In genomic region chr5:153513171-153513570, GRCh38 we compare ENCODE assay signal across 28 cellular contexts. TPM values are rescaled to one million over a fixed set of nuclear protein-coding genes. Genes with fewer than 3 reads are reported as not detected.
DNase-seq lines count a peak whose midpoint lies in the region; ATAC-seq and TF ChIP-seq lines count a peak whose summit lies in the region.
"Had no signal": no experiment of that assay in that cellular context is flagged by ENCODE, and none has a peak within 500 bp of the region (broad histone marks: within the 10 kb centered on the region; RNA-seq: fewer than 3 reads in every experiment).

No MANE protein-coding gene starts in this region.

- TF ChIP-seq CTCF in mammary epithelial cell (conservative IDR thresholded peaks at IDR 0.05 in 1 of 2, IDR thresholded peaks at IDR 0.05 in 1 of 2; ENCODE audit: extremely low read depth in 1 of 2, insufficient read depth in 1 of 2, low read depth in 1 of 2, low read length in 2 of 2) (no peak), breast epithelium (IDR thresholded peaks at IDR 0.05) (no peak), foreskin fibroblast (IDR thresholded peaks at IDR 0.05; ENCODE audit: low read depth, low read length) (no peak), smooth muscle cell (IDR thresholded peaks at IDR 0.05; ENCODE audit: borderline replicate concordance, insufficient read depth, poor library complexity, severe bottlenecking) (no peak), heart right ventricle (IDR thresholded peaks at IDR 0.05) (no peak), progenitor cell of endocrine pancreas (IDR thresholded peaks at IDR 0.05; ENCODE audit: unreplicated experiment) (no peak)

- H3K4me1 ChIP-seq in mammary epithelial cell (ENCODE audit: insufficient read depth, low read length), result no peaks in the 10 kb centered on the region
- no peaks in the 10 kb centered on the region for H3K4me1 ChIP-seq in breast epithelium
- H3K4me1 ChIP-seq in smooth muscle cell (ENCODE audit: low read depth), result peaks cover 18% of the 10 kb centered on the region
- H3K4me1 ChIP-seq in heart right ventricle, result no peaks in the 10 kb centered on the region
- H3K4me1 ChIP-seq: body of pancreas, tibial artery had no signal

- H3K27me3 Mint-ChIP-seq in progenitor cell of endocrine pancreas, result peaks cover 6% of the 10 kb centered on the region
- H3K27me3 Mint-ChIP-seq: activated CD4-positive, alpha-beta memory T cell treated with anti-CD3 and anti-CD28 coated beads, Interleukin-2, amount 10 ng/mL, durations not matched to agents 7 days and 5 days; activated naive CD4-positive, alpha-beta T cell treated with anti-CD3 and anti-CD28 coated beads, Interleukin-2, amount 50 U/mL, for 24 hours; activated T-cell treated with anti-CD3 and anti-CD28 coated beads, Interleukin-2, amount 50 U/mL, for 24 hours had no signal

- H3K36me3 ChIP-seq in mammary epithelial cell (ENCODE audit: insufficient read depth, low read length) (no peaks in the 10 kb centered on the region), breast epithelium (no peaks in the 10 kb centered on the region), smooth muscle cell (ENCODE audit: low read depth) (no peaks in the 10 kb centered on the region), heart right ventricle (no peaks in the 10 kb centered on the region)
- H3K36me3 ChIP-seq: tibial artery had no signal

- WGBS in mammary epithelial cell (ENCODE audit: low coverage, missing lambda C conversion rate), result 2% methylated on average over 4 of the region's 4 CpGs
- WGBS in smooth muscle cell (ENCODE audit: low lambda C conversion rate), result 63% methylated on average over 4 of the region's 4 CpGs
- WGBS in heart right ventricle, 2 donors, result 25 to 44% methylated on average over 4 of the region's 4 CpGs

- no peaks in the 10 kb centered on the region for H3K36me3 Mint-ChIP-seq in progenitor cell of endocrine pancreas (ENCODE audit: insufficient read depth)
- H3K36me3 Mint-ChIP-seq: activated naive CD4-positive, alpha-beta T cell treated with anti-CD3 and anti-CD28 coated beads, Interleukin-2, amount 50 U/mL, for 24 hours; CD4-positive, alpha-beta memory T cell; natural killer cell; stimulated activated effector memory CD8-positive, alpha-beta T cell treated with anti-CD3 and anti-CD28 coated beads, Interleukin-12 subunit alpha, Interleukin-12 subunit beta, amount 100 ng/mL, for 72 hours had no signal

- CTCF ChIA-PET in mammary epithelial cell (lab: Charles Lee; ENCODE audit: low non-redundant PET), result no interaction called here

- H3K79me2 ChIP-seq in mammary epithelial cell (ENCODE audit: insufficient read depth, low read length) (no peaks in the 10 kb centered on the region), smooth muscle cell (ENCODE audit: low read depth) (no peaks in the 10 kb centered on the region)

- peaks cover 3% of the 10 kb centered on the region for H3K9me3 ChIP-seq in mammary epithelial cell (replicated peaks; ENCODE audit: insufficient read depth, low read length)
- peaks cover 4 to 6% of the 10 kb centered on the region in 2 donors for H3K9me3 ChIP-seq in breast epithelium
- H3K9me3 ChIP-seq in smooth muscle cell (replicated peaks; ENCODE audit: low read depth), result no peaks in the 10 kb centered on the region
- peaks cover 0 to 14% (median 3%) of the 10 kb centered on the region in 11 donors for H3K9me3 ChIP-seq in heart right ventricle
- H3K9me3 ChIP-seq: body of pancreas had no signal

- BruUV-seq in mammary epithelial cell (replicated peaks; lab: Mats Ljungman, UMichigan), result no TSS peak

- H3K27ac ChIP-seq in mammary epithelial cell (ENCODE audit: insufficient read depth, low read depth, low read length) (no peak overlapping the region), breast epithelium (peak overlapping the region in 1 of 2 donors; percentile 1), smooth muscle cell (ENCODE audit: low read depth) (no peak overlapping the region), heart right ventricle (no peak overlapping the region)
- H3K27ac ChIP-seq: body of pancreas, tibial artery had no signal

- H3F3A ChIP-seq in smooth muscle cell (ENCODE audit: low read depth), result no peaks in the 10 kb centered on the region

- no peak for TF ChIP-seq POLR2A in breast epithelium (IDR thresholded peaks at IDR 0.05)

- H3K27me3 ChIP-seq in mammary epithelial cell (ENCODE audit: insufficient read depth, low read length), result no peaks in the 10 kb centered on the region
- H3K27me3 ChIP-seq in breast epithelium, result no peaks in the 10 kb centered on the region
- H3K27me3 ChIP-seq in smooth muscle cell (ENCODE audit: low read depth), result no peaks in the 10 kb centered on the region
- H3K27me3 ChIP-seq in heart right ventricle, result no peaks in the 10 kb centered on the region
- H3K27me3 ChIP-seq: body of pancreas, tibial artery had no signal

- no peaks in the 10 kb centered on the region for H3K4me1 Mint-ChIP-seq in progenitor cell of endocrine pancreas (ENCODE audit: low read depth)
- H3K4me1 Mint-ChIP-seq: activated CD4-positive, alpha-beta memory T cell treated with anti-CD3 and anti-CD28 coated beads, Interleukin-2, amount 10 ng/mL, durations not matched to agents 7 days and 5 days; activated naive CD4-positive, alpha-beta T cell treated with anti-CD3 and anti-CD28 coated beads, Interleukin-2, amount 50 U/mL, for 24 hours; CD4-positive, alpha-beta memory T cell; natural killer cell; stimulated activated effector memory CD8-positive, alpha-beta T cell treated with anti-CD3 and anti-CD28 coated beads, Interleukin-12 subunit alpha, Interleukin-12 subunit beta, amount 100 ng/mL, for 72 hours had no signal

- no peak overlapping the region for H3K9ac ChIP-seq in mammary epithelial cell (ENCODE audit: insufficient read depth, low read length)
- no peak overlapping the region for H3K9ac ChIP-seq in smooth muscle cell (ENCODE audit: low read depth)

- H4K20me1 ChIP-seq in mammary epithelial cell (ENCODE audit: insufficient read depth, low read length) (no peaks in the 10 kb centered on the region), smooth muscle cell (ENCODE audit: low read depth) (no peaks in the 10 kb centered on the region)

- peaks cover 3% of the 10 kb centered on the region for H3K9me3 Mint-ChIP-seq in progenitor cell of endocrine pancreas (ENCODE audit: low read depth)
- H3K9me3 Mint-ChIP-seq: activated naive CD4-positive, alpha-beta T cell treated with anti-CD3 and anti-CD28 coated beads, Interleukin-2, amount 50 U/mL, for 24 hours; natural killer cell; T-helper 2 cell treated with Interferon-gamma antibody and Interleukin-4, amounts not matched to agents 5 μg/mL and 100 μg/mL, for 36 hours had no signal

- dilution Hi-C loops in mammary epithelial cell (cut with HindIII; ENCODE audit: low sequenced_read_pairs), result no loop called here

- H2AFZ ChIP-seq in mammary epithelial cell (ENCODE audit: low read depth, low read length) (no peak overlapping the region), smooth muscle cell (ENCODE audit: low read depth) (no peak overlapping the region)

- intact Hi-C loops in mammary epithelial cell (cut with micrococcal nuclease) (no loop called here), breast epithelium (cut with DNase I; ENCODE audit: low total_unique reads) (loop anchor here (5.0 kb wide), 1 partner anchor 1991 kb away; no protein-coding TSS in a partner anchor), heart right ventricle (cut with DNase I) (no loop called here)

- H3K4me3 ChIP-seq in mammary epithelial cell (replicated peaks in 1 of 3; ENCODE audit: insufficient read depth in 1 of 3, low read depth in 2 of 3, low read length in 3 of 3), result no peak overlapping the region
- H3K4me3 ChIP-seq in breast epithelium, result peak overlapping the region in 1 of 3 donors; percentile 23
- no peak overlapping the region for H3K4me3 ChIP-seq in foreskin fibroblast (ENCODE audit: low read depth in 1 of 2, low read length in 2 of 2)
- no peak overlapping the region for H3K4me3 ChIP-seq in smooth muscle cell
- H3K4me3 ChIP-seq in heart right ventricle, result no peak overlapping the region
- H3K4me3 ChIP-seq: body of pancreas, K562, tibial artery had no signal

- in situ Hi-C loops in mammary epithelial cell (cut with MboI; ENCODE audit: low sequenced_read_pairs in 2 of 2), result loop anchor here in 1 of 2 donors (25.0 kb wide), 1 partner anchor 449 kb away; no protein-coding TSS in a partner anchor

- H3K27ac Mint-ChIP-seq in progenitor cell of endocrine pancreas, result no peak overlapping the region
- H3K27ac Mint-ChIP-seq: activated CD4-positive, alpha-beta memory T cell treated with anti-CD3 and anti-CD28 coated beads, Interleukin-2, amount 10 ng/mL, durations not matched to agents 7 days and 5 days; activated naive CD4-positive, alpha-beta T cell treated with anti-CD3 and anti-CD28 coated beads, Interleukin-2, amount 50 U/mL, for 24 hours; activated T-cell treated with anti-CD3 and anti-CD28 coated beads, Interleukin-2, amount 50 U/mL, for 24 hours; CD4-positive, alpha-beta memory T cell; natural killer cell; stimulated activated effector memory CD8-positive, alpha-beta T cell treated with anti-CD3 and anti-CD28 coated beads, Interleukin-12 subunit alpha, Interleukin-12 subunit beta, amount 100 ng/mL, for 72 hours; T-helper 2 cell treated with Interferon-gamma antibody and Interleukin-4, amounts not matched to agents 5 μg/mL and 100 μg/mL, for 36 hours; WTC11 had no signal

- H3K4me3 Mint-ChIP-seq in progenitor cell of endocrine pancreas (ENCODE audit: low read depth), result no peak overlapping the region
- H3K4me3 Mint-ChIP-seq: activated CD4-positive, alpha-beta memory T cell treated with anti-CD3 and anti-CD28 coated beads, Interleukin-2, amount 10 ng/mL, durations not matched to agents 7 days and 5 days; activated naive CD4-positive, alpha-beta T cell treated with anti-CD3 and anti-CD28 coated beads, Interleukin-2, amount 50 U/mL, for 24 hours; activated T-cell treated with anti-CD3 and anti-CD28 coated beads, Interleukin-2, amount 50 U/mL, for 24 hours; CD4-positive, alpha-beta memory T cell; natural killer cell; stimulated activated effector memory CD8-positive, alpha-beta T cell treated with anti-CD3 and anti-CD28 coated beads, Interleukin-12 subunit alpha, Interleukin-12 subunit beta, amount 100 ng/mL, for 72 hours; T-helper 2 cell treated with Interferon-gamma antibody and Interleukin-4, amounts not matched to agents 5 μg/mL and 100 μg/mL, for 36 hours; WTC11 had no signal

- ATAC-seq in heart right ventricle, result no peak
- ATAC-seq: body of pancreas; K562; natural killer cell; stimulated activated effector memory CD8-positive, alpha-beta T cell treated with anti-CD3 and anti-CD28 coated beads, Interleukin-12 subunit alpha, Interleukin-12 subunit beta, amount 100 ng/mL, for 72 hours; WTC11 had no signal

- no peak for DNase-seq in mammary epithelial cell
- DNase-seq in breast epithelium (ENCODE audit: low spot score in 2 of 2), result no peak
- peak; percentile 75 for DNase-seq in amniotic epithelial cell (ENCODE audit: low read depth)
- peak; percentile 62 to 81 for DNase-seq in foreskin fibroblast
- peak; percentile 68 for DNase-seq in superior temporal gyrus (ENCODE audit: extremely low spot score)
- DNase-seq in smooth muscle cell (lab: John Stamatoyannopoulos, UW; ENCODE audit: unreplicated experiment), result no peak
- DNase-seq in heart right ventricle, result no peak
- no peak for DNase-seq in progenitor cell of endocrine pancreas (ENCODE audit: low spot score, unreplicated experiment)
- DNase-seq: 8988T; activated CD4-positive, alpha-beta memory T cell treated with anti-CD3 and anti-CD28 coated beads, Interleukin-2, amount 10 ng/mL, durations not matched to agents 7 days and 5 days; activated T-cell treated with anti-CD3 and anti-CD28 coated beads, Interleukin-2, amount 50 U/mL, for 24 hours; CD4-positive, alpha-beta memory T cell; islet precursor cell; MV-4-11; natural killer cell; NCI-H2107; NCI-H82; tibial artery had no signal

- H3K4me2 ChIP-seq in mammary epithelial cell (ENCODE audit: insufficient read depth, low read depth, low read length) (peak overlapping the region; percentile 13), smooth muscle cell (no peak overlapping the region)

RNA-seq across cellular contexts. Expression of gene GRIA1, which starts 22.7 kb away (rescaled TPM):
- total RNA-seq in mammary epithelial cell (under 1 TPM in 1 of 2 donors, not detected in 1; under 0.01 TPM), breast epithelium (under 1 TPM in 2 of 3 donors, not detected in 1; 0.33 to 0.88 TPM), smooth muscle cell (0.94 and 3.2 TPM in 2 replicates), heart right ventricle (under 1 TPM in 7 of 10 donors, not detected in 3; 0.17 to 0.49 (median 0.26) TPM), progenitor cell of endocrine pancreas (0.13 TPM in 1 of 2 replicates, not detected in the other)
- polyA plus RNA-seq in mammary epithelial cell (not detected), smooth muscle cell (0.07 and 0.17 TPM in 2 replicates), heart right ventricle (under 1 TPM; 0.04 to 0.07 TPM)
- polyA minus RNA-seq in mammary epithelial cell, result not detected
- total RNA-seq: activated CD4-positive, alpha-beta memory T cell treated with anti-CD3 and anti-CD28 coated beads, Interleukin-2, amount 10 ng/mL, durations not matched to agents 7 days and 5 days; CD4-positive, alpha-beta memory T cell; Daoy; dermis microvascular lymphatic vessel endothelial cell; K562; lung microvascular endothelial cell; natural killer cell; pulmonary artery endothelial cell had no signal
- polyA plus RNA-seq: CD4-positive, alpha-beta memory T cell; K562 had no signal

Comparison
In these comparisons a context has a peak if more than half of its experiments do, and no peak if none do; other contexts are left out.
1. DNase-seq: peak in amniotic epithelial cell (single experiment), foreskin fibroblast (2 of 2) and superior temporal gyrus (single experiment); none in mammary epithelial cell (single experiment), breast epithelium (0 of 2), smooth muscle cell (single experiment), heart right ventricle (0 of 2) and progenitor cell of endocrine pancreas (single experiment).